Comparison of ENCODE assay signal across 9 cellular contexts in genomic region chr18:34866739-34867138, GRCh38.
DNase-seq lines count a peak whose midpoint lies in the region; ATAC-seq, FAIRE-seq and TF ChIP-seq lines count a peak whose summit lies in the region.
"Had no signal": no experiment of that assay in that cellular context is flagged by ENCODE, and none has a peak within 500 bp of the region (broad histone marks: within the 10 kb centered on the region; RNA-seq: fewer than 3 reads in every experiment).

No MANE protein-coding gene starts in this region.

- ATAC-seq in GM19328 (IDR thresholded peaks at IDR 0.05; ENCODE audit: unreplicated experiment) (no peak), GM19397 (IDR thresholded peaks at IDR 0.05; ENCODE audit: unreplicated experiment) (no peak)

- no peak overlapping the region for H3K4me3 Mint-ChIP-seq in activated T-helper 2 cell treated with anti-CD3 and anti-CD28 coated beads, Interferon-gamma antibody, Interleukin-2, Interleukin-4, amounts not matched to agents 10 μg/mL and 5 μg/mL and 100 μg/mL, durations not matched to agents 14 hours and 24 hours and 36 hours (ENCODE audit: low read depth)

- H3K9me3 Mint-ChIP-seq in activated T-helper 2 cell treated with anti-CD3 and anti-CD28 coated beads, Interferon-gamma antibody, Interleukin-2, Interleukin-4, amounts not matched to agents 10 μg/mL and 5 μg/mL and 100 μg/mL, durations not matched to agents 14 hours and 24 hours and 36 hours = no peaks in the 10 kb centered on the region

- H3K27me3 Mint-ChIP-seq in activated T-helper 2 cell treated with anti-CD3 and anti-CD28 coated beads, Interferon-gamma antibody, Interleukin-2, Interleukin-4, amounts not matched to agents 10 μg/mL and 5 μg/mL and 100 μg/mL, durations not matched to agents 14 hours and 24 hours and 36 hours (ENCODE audit: low read depth) = peaks cover 12% of the 10 kb centered on the region

- H3K4me3 ChIP-seq in AG09309 (ENCODE audit: control insufficient read depth, low read depth, low read length) (no peak overlapping the region), GM12875 (ENCODE audit: low read depth, low read length) (no peak overlapping the region)

- TF ChIP-seq CTCF in AG09309 (IDR thresholded peaks at IDR 0.05; ENCODE audit: control insufficient read depth, insufficient read depth, low read depth, low read length, missing control alignments) = peak; percentile 59
- 0 out of 2 replicates have a peak, but pooled peaks have one; percentile 31 for TF ChIP-seq CTCF in GM12875 (IDR thresholded peaks at IDR 0.05; ENCODE audit: borderline replicate concordance, insufficient read depth, low read depth, low read length)

- no peak for FAIRE-seq in frontal cortex (lab: Jason Lieb, UNC)
- FAIRE-seq: endometrium had no signal

- intact Hi-C loops in activated T-helper 2 cell treated with anti-CD3 and anti-CD28 coated beads, Interferon-gamma antibody, Interleukin-2, Interleukin-4, amounts not matched to agents 10 μg/mL and 5 μg/mL and 100 μg/mL, durations not matched to agents 14 hours and 24 hours and 36 hours (cut with micrococcal nuclease) = loop anchor here (10.0 kb wide), 2 partner anchors 368 to 628 kb away; partner anchors contain the start of gene INO80C

- no peak for DNase-seq in AG09309 (ENCODE audit: low read depth)
- DNase-seq in activated T-helper 2 cell treated with anti-CD3 and anti-CD28 coated beads, Interferon-gamma antibody, Interleukin-2, Interleukin-4, amounts not matched to agents 10 μg/mL and 5 μg/mL and 100 μg/mL, durations not matched to agents 14 hours and 24 hours and 36 hours (ENCODE audit: low spot score) = no peak
- DNase-seq in kidney glomerular epithelial cell (lab: John Stamatoyannopoulos, UW) = peak; percentile 1
- DNase-seq in T-helper 1 cell = no peak
- no peak for DNase-seq in frontal cortex (ENCODE audit: low spot score in 2 of 2)

- H3K36me3 Mint-ChIP-seq in activated T-helper 2 cell treated with anti-CD3 and anti-CD28 coated beads, Interferon-gamma antibody, Interleukin-2, Interleukin-4, amounts not matched to agents 10 μg/mL and 5 μg/mL and 100 μg/mL, durations not matched to agents 14 hours and 24 hours and 36 hours (ENCODE audit: low read depth) = peaks cover 3% of the 10 kb centered on the region

- H3K4me1 Mint-ChIP-seq in activated T-helper 2 cell treated with anti-CD3 and anti-CD28 coated beads, Interferon-gamma antibody, Interleukin-2, Interleukin-4, amounts not matched to agents 10 μg/mL and 5 μg/mL and 100 μg/mL, durations not matched to agents 14 hours and 24 hours and 36 hours (ENCODE audit: low read depth) = peaks cover 35% of the 10 kb centered on the region

- peak overlapping the region; percentile 63 for H3K27ac Mint-ChIP-seq in activated T-helper 2 cell treated with anti-CD3 and anti-CD28 coated beads, Interferon-gamma antibody, Interleukin-2, Interleukin-4, amounts not matched to agents 10 μg/mL and 5 μg/mL and 100 μg/mL, durations not matched to agents 14 hours and 24 hours and 36 hours
